ENCODE assay signal across 10 cellular contexts in genomic region chr6:12163149-12163548, GRCh38.
DNase-seq lines count a peak whose midpoint lies in the region; ATAC-seq and TF ChIP-seq lines count a peak whose summit lies in the region.
"Had no signal": no experiment of that assay in that cellular context is flagged by ENCODE, and none has a peak within 500 bp of the region (broad histone marks: within the 10 kb centered on the region; RNA-seq: fewer than 3 reads in every experiment).

No MANE protein-coding gene starts in this region.

- peaks cover 37% of the 10 kb centered on the region for H3K4me1 Mint-ChIP-seq in activated naive CD4-positive, alpha-beta T cell treated with anti-CD3 and anti-CD28 coated beads for 36 hours (ENCODE audit: low read depth)

- no peak overlapping the region for H3K27ac Mint-ChIP-seq in activated naive CD4-positive, alpha-beta T cell treated with anti-CD3 and anti-CD28 coated beads for 36 hours

- in situ Hi-C loops in ACHN (cut with HindIII; ENCODE audit: low pct_ligation_motif_present, low pct_unique_long_range_greater_than_20kb, low sequenced_read_pairs): no loop called here

- peak; percentile 35 for DNase-seq in activated naive CD4-positive, alpha-beta T cell treated with anti-CD3 and anti-CD28 coated beads for 36 hours
- DNase-seq in activated naive CD4-positive, alpha-beta T cell treated with anti-CD3 and anti-CD28 coated beads, Interleukin-2, amount 50 U/mL, for 16 hours: no peak
- DNase-seq in activated CD8-positive, alpha-beta memory T cell treated with anti-CD3 and anti-CD28 coated beads, Interleukin-2, amount 50 U/mL, for 4 hours: peak; percentile 26
- DNase-seq in stimulated activated naive CD4-positive, alpha-beta T cell (lab: John Stamatoyannopoulos, UW): peak in 4 of 6 experiments; percentile 14 to 65 (median 58)
- DNase-seq in AG20443 (ENCODE audit: low spot score) (no peak), ACHN (no peak)
- DNase-seq: effector CD4-positive, alpha-beta T cell; NCI-H82 had no signal

- H3K27me3 Mint-ChIP-seq in activated naive CD4-positive, alpha-beta T cell treated with anti-CD3 and anti-CD28 coated beads for 36 hours (ENCODE audit: low read depth): no peaks in the 10 kb centered on the region

- H3K36me3 Mint-ChIP-seq in activated naive CD4-positive, alpha-beta T cell treated with anti-CD3 and anti-CD28 coated beads for 36 hours (ENCODE audit: low read depth): peaks cover 35% of the 10 kb centered on the region

- ATAC-seq in HG03460 (IDR thresholded peaks at IDR 0.05; ENCODE audit: unreplicated experiment) (peak; percentile 96), SK-N-SH treated with all-trans-retinoic acid at 6 μM for 48 hours (no peak)

- CTCF ChIA-PET in activated naive CD4-positive, alpha-beta T cell treated with anti-CD3 and anti-CD28 coated beads for 36 hours (lab: Charles Lee): no interaction called here

- no peak overlapping the region for H3K4me3 Mint-ChIP-seq in activated naive CD4-positive, alpha-beta T cell treated with anti-CD3 and anti-CD28 coated beads for 36 hours

- intact Hi-C loops in activated naive CD4-positive, alpha-beta T cell treated with anti-CD3 and anti-CD28 coated beads for 36 hours (cut with micrococcal nuclease): no loop called here

- H3K9me3 Mint-ChIP-seq in activated naive CD4-positive, alpha-beta T cell treated with anti-CD3 and anti-CD28 coated beads for 36 hours: no peaks in the 10 kb centered on the region

TF ChIP-seq in SK-N-SH treated with all-trans-retinoic acid at 6 μM for 48 hours, 23 proteins besides CTCF, POLR2A, EP300 and RAD21:
- TF ChIP-seq SNAI2 (CRISPR knock-in tag; IDR thresholded peaks at IDR 0.05) (no peak), ZNF8 (CRISPR knock-in tag; IDR thresholded peaks at IDR 0.05) (no peak), ZFP30 (CRISPR knock-in tag; IDR thresholded peaks at IDR 0.05) (no peak)

Comparison
In these comparisons a context has a peak if more than half of its experiments do, and no peak if none do; other contexts are left out.
1. DNase-seq: peak in activated naive CD4-positive, alpha-beta T cell treated with anti-CD3 and anti-CD28 coated beads for 36 hours (single experiment), activated CD8-positive, alpha-beta memory T cell treated with anti-CD3 and anti-CD28 coated beads, Interleukin-2, amount 50 U/mL, for 4 hours (single experiment) and stimulated activated naive CD4-positive, alpha-beta T cell (4 of 6); none in activated naive CD4-positive, alpha-beta T cell treated with anti-CD3 and anti-CD28 coated beads, Interleukin-2, amount 50 U/mL, for 16 hours (single experiment), AG20443 (single experiment) and ACHN (single experiment).